8 cellular contexts compared by ENCODE assay signal in genomic region chr11:4626207-4627105, GRCh38. TPM values are rescaled to one million over a fixed set of nuclear protein-coding genes. Genes with fewer than 3 reads are reported as not detected.
A peak's percentile ranks its signal among the peaks of the same experiment; 100 is the strongest.
DNase-seq lines count a peak whose midpoint lies in the region; ATAC-seq and TF ChIP-seq lines count a peak whose summit lies in the region.

No MANE protein-coding gene starts in this region.

- H3K4me1 ChIP-seq in OCI-LY7 (ENCODE audit: insufficient read depth, low read length, poor library complexity, severe bottlenecking) = no peaks in the 10 kb centered on the region

- H3K9me2 ChIP-seq in OCI-LY7 (ENCODE audit: insufficient read depth, low read length) = no peaks in the 10 kb centered on the region

- no peak overlapping the region for H3K4me3 Mint-ChIP-seq in activated naive CD8-positive, alpha-beta T cell treated with anti-CD3 and anti-CD28 coated beads, Interleukin-2, amount 10 ng/mL, durations not matched to agents 7 days and 5 days

- no peak overlapping the region for H3K4me3 ChIP-seq in LNCaP clone FGC (ENCODE audit: low read depth, low read length)
- H3K4me3 ChIP-seq in OCI-LY7 (ENCODE audit: low read depth, low read length, poor library complexity, severe bottlenecking) = no peak overlapping the region

- TF ChIP-seq CTCF in LNCaP clone FGC (IDR thresholded peaks at IDR 0.05; ENCODE audit: control insufficient read depth, extremely low read depth, insufficient read depth) = peak; percentile 81
- TF ChIP-seq CTCF in OCI-LY7 (conservative IDR thresholded peaks at IDR 0.05; ENCODE audit: low read length) = peak; percentile 87

- H3K36me3 Mint-ChIP-seq in activated naive CD8-positive, alpha-beta T cell treated with anti-CD3 and anti-CD28 coated beads, Interleukin-2, amount 10 ng/mL, durations not matched to agents 7 days and 5 days = peaks cover 2% of the 10 kb centered on the region

- H3K9me3 ChIP-seq in OCI-LY7 (ENCODE audit: low read length) = no peaks in the 10 kb centered on the region

- H3K9me3 Mint-ChIP-seq in activated naive CD8-positive, alpha-beta T cell treated with anti-CD3 and anti-CD28 coated beads, Interleukin-2, amount 10 ng/mL, durations not matched to agents 7 days and 5 days = peaks cover 4% of the 10 kb centered on the region

- no peak overlapping the region for H3K4me2 ChIP-seq in OCI-LY7 (ENCODE audit: low read length)

- ATAC-seq in GM18502 (IDR thresholded peaks at IDR 0.05; ENCODE audit: poor library complexity, unreplicated experiment) (peak; percentile 67), HG02571 (IDR thresholded peaks at IDR 0.05; ENCODE audit: unreplicated experiment) (no peak)
- ATAC-seq in activated naive CD8-positive, alpha-beta T cell treated with anti-CD3 and anti-CD28 coated beads, Interleukin-2, amount 10 ng/mL, durations not matched to agents 7 days and 5 days (ENCODE audit: low read depth) = peak; percentile 61

- no peaks in the 10 kb centered on the region for H3K36me3 ChIP-seq in OCI-LY7 (ENCODE audit: insufficient read depth, low read length)

- no peak overlapping the region for H3K27ac Mint-ChIP-seq in activated naive CD8-positive, alpha-beta T cell treated with anti-CD3 and anti-CD28 coated beads, Interleukin-2, amount 10 ng/mL, durations not matched to agents 7 days and 5 days

- no peaks in the 10 kb centered on the region for H3K79me2 ChIP-seq in OCI-LY7 (ENCODE audit: insufficient read depth, low read depth, low read length)

- H3K4me1 Mint-ChIP-seq in activated naive CD8-positive, alpha-beta T cell treated with anti-CD3 and anti-CD28 coated beads, Interleukin-2, amount 10 ng/mL, durations not matched to agents 7 days and 5 days = no peaks in the 10 kb centered on the region

- no peak overlapping the region for H2AFZ ChIP-seq in OCI-LY7 (ENCODE audit: low read length)

- peak; percentile 59 to 72 for DNase-seq in AML-193 (lab: John Stamatoyannopoulos, UW)
- peak; percentile 95 for DNase-seq in LNCaP clone FGC (ENCODE audit: low read depth)
- peak; percentile 82 for DNase-seq in OCI-LY7 (ENCODE audit: low spot score)
- no peak for DNase-seq in activated naive CD8-positive, alpha-beta T cell treated with anti-CD3 and anti-CD28 coated beads, Interleukin-2, amount 10 ng/mL, durations not matched to agents 7 days and 5 days
- peak; percentile 52 for DNase-seq in iPS DF 19.7 (ENCODE audit: low read depth, low spot score)
- peak; percentile 55 to 61 for DNase-seq in stimulated activated CD4-positive, alpha-beta T cell treated with anti-CD3 and anti-CD28 coated beads, Interleukin-2, amount 100 ng/mL, for 48 hours

- H3K27me3 Mint-ChIP-seq in activated naive CD8-positive, alpha-beta T cell treated with anti-CD3 and anti-CD28 coated beads, Interleukin-2, amount 10 ng/mL, durations not matched to agents 7 days and 5 days = peaks cover 34% of the 10 kb centered on the region

- H3K27ac ChIP-seq in OCI-LY7 (ENCODE audit: low read depth, low read length, poor library complexity, severe bottlenecking) = no peak overlapping the region

- POLR2A ChIA-PET in OCI-LY7 (lab: Charles Lee) = no interaction called here
- POLR2A ChIA-PET in activated naive CD8-positive, alpha-beta T cell treated with anti-CD3 and anti-CD28 coated beads, Interleukin-2, amount 10 ng/mL, durations not matched to agents 7 days and 5 days (lab: Charles Lee) = no interaction called here

- CTCF ChIA-PET in OCI-LY7 (lab: Charles Lee; ENCODE audit: unreplicated experiment) = interaction anchor here (2.2 kb wide), 1 partner anchor 11 kb away, joined by 8 read pairs; the partner anchor contains the start of gene OR51D1

- intact Hi-C loops in OCI-LY7 (cut with micrococcal nuclease; ENCODE audit: unreplicated experiment) = loop anchor here (2.0 to 5.0 kb wide), 3 partner anchors 378 to 756 kb away; partner anchors contain the start of gene OR51M1

- no TSS peak for BruUV-seq in OCI-LY7 (replicated peaks; lab: Mats Ljungman, UMichigan)

- H4K20me1 ChIP-seq in OCI-LY7 (ENCODE audit: insufficient read depth, low read length) = no peaks in the 10 kb centered on the region

RNA-seq across cellular contexts. Expression of gene OR51D1, which starts 10.8 kb away (rescaled TPM):
- total RNA-seq in OCI-LY7 (2014; rRNA removed; shearing (Covaris generic)) = not detected in 2 replicates
- total RNA-seq in OCI-LY7 (2022) = not detected in 2 replicates
- not detected for total RNA-seq in activated naive CD8-positive, alpha-beta T cell treated with anti-CD3 and anti-CD28 coated beads, Interleukin-2, amount 10 ng/mL, durations not matched to agents 7 days and 5 days

RNA-seq across cellular contexts. Expression of gene OR51E1, which starts 17.3 kb away (rescaled TPM):
- total RNA-seq in OCI-LY7 (2014; rRNA removed; shearing (Covaris generic)) = 0.09 TPM in 1 of 2 replicates, not detected in the other
- total RNA-seq in OCI-LY7 (2022) = not detected in 2 replicates
- total RNA-seq in activated naive CD8-positive, alpha-beta T cell treated with anti-CD3 and anti-CD28 coated beads, Interleukin-2, amount 10 ng/mL, durations not matched to agents 7 days and 5 days = not detected

RNA-seq across cellular contexts. Expression of gene TRIM68, which starts 18.4 kb away (rescaled TPM):
- 10.4 and 13.2 TPM in 2 replicates for total RNA-seq in OCI-LY7 (2014; rRNA removed; shearing (Covaris generic))
- total RNA-seq in OCI-LY7 (2022) = 11.9 and 15.8 TPM in 2 replicates
- total RNA-seq in activated naive CD8-positive, alpha-beta T cell treated with anti-CD3 and anti-CD28 coated beads, Interleukin-2, amount 10 ng/mL, durations not matched to agents 7 days and 5 days = 10 to 100 TPM; 17.7 to 21.4 TPM

RNA-seq across cellular contexts. Expression of gene OR52I1, which starts 32.6 kb away (rescaled TPM):
- total RNA-seq in OCI-LY7 (2014; rRNA removed; shearing (Covaris generic)) = not detected in 2 replicates
- total RNA-seq in OCI-LY7 (2022) = not detected in 2 replicates
- total RNA-seq in activated naive CD8-positive, alpha-beta T cell treated with anti-CD3 and anti-CD28 coated beads, Interleukin-2, amount 10 ng/mL, durations not matched to agents 7 days and 5 days = not detected

RNA-seq across cellular contexts. Expression of gene OR52I2, which starts 44.9 kb away (rescaled TPM):
- not detected in 2 replicates for total RNA-seq in OCI-LY7 (2014; rRNA removed; shearing (Covaris generic))
- not detected in 2 replicates for total RNA-seq in OCI-LY7 (2022)
- total RNA-seq in activated naive CD8-positive, alpha-beta T cell treated with anti-CD3 and anti-CD28 coated beads, Interleukin-2, amount 10 ng/mL, durations not matched to agents 7 days and 5 days = not detected
